22 cellular contexts compared by ENCODE assay signal in genomic region chr10:118868618-118869017, GRCh38.
"Had no signal": no experiment of that assay in that cellular context is flagged by ENCODE, and none has a peak within 500 bp of the region (broad histone marks: within the 10 kb centered on the region; RNA-seq: fewer than 3 reads in every experiment).

No MANE protein-coding gene starts in this region.

- H3K36me3 Mint-ChIP-seq: activated naive CD8-positive, alpha-beta T cell treated with anti-CD3 and anti-CD28 coated beads for 36 hours; stimulated activated memory B cell treated with anti-CD40 and anti-IgM and Interleukin-4, amounts not matched to agents 10 μg/mL and 1 μg/mL and 100 μg/mL, for 72 hours had no signal

- H3K9me3 Mint-ChIP-seq: activated naive CD8-positive, alpha-beta T cell treated with anti-CD3 and anti-CD28 coated beads for 36 hours; stimulated activated memory B cell treated with anti-CD40 and anti-IgM and Interleukin-4, amounts not matched to agents 10 μg/mL and 1 μg/mL and 100 μg/mL, for 72 hours had no signal

- H3K9me3 ChIP-seq: body of pancreas, colonic mucosa, tibial artery, vagina had no signal

- DNase-seq: activated CD4-positive, alpha-beta T cell treated with anti-CD3 and anti-CD28 coated beads, Interleukin-2, amount 50 U/mL, for 4 hours; activated CD4-positive, CD25-positive, alpha-beta regulatory T cell; activated gamma-delta T cell treated with Interleukin-2 at 50 U/mL for 16 hours; activated naive CD8-positive, alpha-beta T cell treated with anti-CD3 and anti-CD28 coated beads for 36 hours; amygdala; body of pancreas; central memory CD4-positive, alpha-beta T cell; colonic mucosa; endodermal cell; erythroblast; foreskin melanocyte; glutamatergic neuron; hippocampal formation; midbrain; stimulated activated CD4-positive, alpha-beta T cell treated with anti-CD3 and anti-CD28 coated beads, Interleukin-4, amount 100 ng/mL, for 24 hours; T1000; tibial artery had no signal

- H3K4me1 ChIP-seq: colonic mucosa, parathyroid adenoma had no signal

- H3K27ac Mint-ChIP-seq: activated naive CD8-positive, alpha-beta T cell treated with anti-CD3 and anti-CD28 coated beads for 36 hours; endodermal cell; nephron; stimulated activated memory B cell treated with anti-CD40 and anti-IgM and Interleukin-4, amounts not matched to agents 10 μg/mL and 1 μg/mL and 100 μg/mL, for 72 hours had no signal

- H3K36me3 ChIP-seq: colonic mucosa, tibial artery, vagina had no signal

- H3K27me3 ChIP-seq: body of pancreas, colonic mucosa, tibial artery, vagina had no signal

- H3K4me1 Mint-ChIP-seq: activated naive CD8-positive, alpha-beta T cell treated with anti-CD3 and anti-CD28 coated beads for 36 hours; stimulated activated memory B cell treated with anti-CD40 and anti-IgM and Interleukin-4, amounts not matched to agents 10 μg/mL and 1 μg/mL and 100 μg/mL, for 72 hours had no signal

- H3K4me3 Mint-ChIP-seq: activated naive CD8-positive, alpha-beta T cell treated with anti-CD3 and anti-CD28 coated beads for 36 hours; endodermal cell; nephron; stimulated activated memory B cell treated with anti-CD40 and anti-IgM and Interleukin-4, amounts not matched to agents 10 μg/mL and 1 μg/mL and 100 μg/mL, for 72 hours had no signal

- H3K4me3 ChIP-seq: body of pancreas, colonic mucosa, lung, tibial artery, vagina had no signal

- H3K27ac ChIP-seq: body of pancreas, colonic mucosa, parathyroid adenoma, tibial artery, vagina had no signal
